Comparison of ENCODE assay signal across 18 cellular contexts in the genomic region with DNA sequence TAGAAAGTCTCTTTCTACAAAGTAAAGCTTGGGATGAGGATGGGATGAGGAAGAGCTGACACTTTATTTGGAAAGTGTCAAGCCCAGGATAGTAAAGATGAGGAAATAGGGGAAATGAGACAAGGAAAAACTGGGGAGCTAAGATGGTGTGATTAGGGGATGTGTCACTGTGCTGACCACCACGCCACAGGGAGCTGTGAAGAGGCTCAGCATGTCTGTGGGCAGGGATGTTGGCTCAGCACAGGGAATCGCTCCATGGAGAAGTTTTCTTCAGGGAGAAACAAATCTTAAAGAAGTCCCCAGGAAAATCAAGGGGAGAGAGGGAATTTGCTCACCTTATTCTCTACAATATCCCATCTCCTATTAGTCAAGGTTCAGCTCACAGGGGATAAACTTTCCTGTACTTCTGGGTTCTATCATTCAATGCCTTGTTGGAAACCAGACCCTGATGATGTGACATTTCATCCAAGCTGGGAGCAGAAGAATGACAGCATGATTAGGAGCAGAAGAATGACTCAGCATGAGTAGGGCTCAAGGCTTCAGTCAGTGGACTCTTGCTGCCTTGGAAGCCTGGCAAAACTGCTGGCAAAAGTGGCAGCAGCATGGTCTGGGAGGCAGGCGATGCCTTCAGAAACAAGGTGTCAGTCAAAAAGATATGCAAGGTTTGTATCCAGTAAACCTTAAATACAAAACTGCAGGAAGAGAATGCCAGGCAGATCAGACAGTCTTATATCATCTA. TPM values are rescaled to one million over a fixed set of nuclear protein-coding genes. Genes with fewer than 3 reads are reported as not detected.
DNase-seq lines count a peak whose midpoint lies in the region; ATAC-seq and TF ChIP-seq lines count a peak whose summit lies in the region.
"Had no signal": no experiment of that assay in that cellular context is flagged by ENCODE, and none has a peak within 500 bp of the region (broad histone marks: within the 10 kb centered on the region; RNA-seq: fewer than 3 reads in every experiment).

No MANE protein-coding gene starts in this region.

- peaks cover 21% of the 10 kb centered on the region for H3K27me3 Mint-ChIP-seq in stimulated activated memory B cell treated with anti-CD40 and anti-IgM and Interleukin-4, amounts not matched to agents 10 μg/mL and 1 μg/mL and 100 μg/mL, for 72 hours

- H3K36me3 ChIP-seq in NT2/D1 (ENCODE audit: insufficient read depth, insufficient read length, low read length): no peaks in the 10 kb centered on the region
- no peaks in the 10 kb centered on the region for H3K36me3 ChIP-seq in stomach
- H3K36me3 ChIP-seq: esophagus muscularis mucosa, prostate gland had no signal

- TF ChIP-seq POLR2A in erythroblast (IDR thresholded peaks at IDR 0.05; ENCODE audit: low read length): no peak
- no peak for TF ChIP-seq POLR2A in stomach (IDR thresholded peaks at IDR 0.05)

- intact Hi-C loops in stomach (cut with DNase I; ENCODE audit: low total_unique reads): no loop called here

- H3K36me3 Mint-ChIP-seq in stimulated activated memory B cell treated with anti-CD40 and anti-IgM and Interleukin-4, amounts not matched to agents 10 μg/mL and 1 μg/mL and 100 μg/mL, for 72 hours: peaks cover 4% of the 10 kb centered on the region

- H3K27ac ChIP-seq in stomach: no peak overlapping the region
- H3K27ac ChIP-seq: esophagus muscularis mucosa, prostate gland had no signal

- peaks cover 11% of the 10 kb centered on the region for H3K9me3 Mint-ChIP-seq in stimulated activated memory B cell treated with anti-CD40 and anti-IgM and Interleukin-4, amounts not matched to agents 10 μg/mL and 1 μg/mL and 100 μg/mL, for 72 hours

- H3K4me3 ChIP-seq in NT2/D1 (ENCODE audit: insufficient read length, low read depth): no peak overlapping the region
- H3K4me3 ChIP-seq in stomach: no peak overlapping the region
- H3K4me3 ChIP-seq: esophagus muscularis mucosa, prostate gland had no signal

- no peak for ATAC-seq in stimulated activated memory B cell treated with anti-CD40 and anti-IgM and Interleukin-4, amounts not matched to agents 10 μg/mL and 1 μg/mL and 100 μg/mL, for 72 hours

- peak overlapping the region; percentile 4 for H3K9ac ChIP-seq in NT2/D1 (ENCODE audit: insufficient read length, low read depth)

- no peaks in the 10 kb centered on the region for H3K4me1 Mint-ChIP-seq in stimulated activated memory B cell treated with anti-CD40 and anti-IgM and Interleukin-4, amounts not matched to agents 10 μg/mL and 1 μg/mL and 100 μg/mL, for 72 hours

- TF ChIP-seq CTCF in stomach (IDR thresholded peaks at IDR 0.05): no peak

- TF ChIP-seq EP300 in stomach (IDR thresholded peaks at IDR 0.05): no peak

- 83 to 95% (median 92%) methylated on average over 3 of the region's 3 CpGs for WGBS in stomach, 5 donors

- H3K9me3 ChIP-seq in NT2/D1 (ENCODE audit: insufficient read depth, low read length) (no peaks in the 10 kb centered on the region; the same call in 1 of the 2 replicates), stomach (no peaks in the 10 kb centered on the region)
- H3K9me3 ChIP-seq: esophagus muscularis mucosa, prostate gland had no signal

- H3K27ac Mint-ChIP-seq in stimulated activated memory B cell treated with anti-CD40 and anti-IgM and Interleukin-4, amounts not matched to agents 10 μg/mL and 1 μg/mL and 100 μg/mL, for 72 hours: no peak overlapping the region
- H3K27ac Mint-ChIP-seq: activated naive CD4-positive, alpha-beta T cell treated with anti-CD3 and anti-CD28 coated beads for 36 hours had no signal

- H3K27me3 ChIP-seq in NT2/D1 (ENCODE audit: insufficient read depth, insufficient read length) (no peaks in the 10 kb centered on the region), stomach (no peaks in the 10 kb centered on the region)
- H3K27me3 ChIP-seq: esophagus muscularis mucosa had no signal

- DNase-seq in EH (ENCODE audit: low read depth) (peak; percentile 77), NT2/D1 (ENCODE audit: low read depth, low spot score) (no peak), erythroblast (lab: John Stamatoyannopoulos, UW) (peak; percentile 38 to 53), left kidney (ENCODE audit: low read depth, low spot score) (peak; percentile 44), NCI-H187 (lab: John Stamatoyannopoulos, UW) (no peak), stomach (no peak)
- no peak for DNase-seq in central memory CD4-positive, alpha-beta T cell
- DNase-seq: activated naive CD4-positive, alpha-beta T cell treated with anti-CD3 and anti-CD28 coated beads for 36 hours; C1 segment of cervical spinal cord; NCI-H187 treated with DMSO at 0.1 percent for 48 hours; NCI-H69; SHP77; stimulated activated CD4-positive, alpha-beta T cell treated with anti-CD3 and anti-CD28 coated beads, Interleukin-2, amount 100 ng/mL, for 24 hours had no signal

- H3K4me1 ChIP-seq in NT2/D1 (ENCODE audit: insufficient read depth, insufficient read length) (no peaks in the 10 kb centered on the region), stomach (peaks cover 0 to 13% (median 5%) of the 10 kb centered on the region in 4 donors)

- no peak overlapping the region for H3K4me3 Mint-ChIP-seq in stimulated activated memory B cell treated with anti-CD40 and anti-IgM and Interleukin-4, amounts not matched to agents 10 μg/mL and 1 μg/mL and 100 μg/mL, for 72 hours
- H3K4me3 Mint-ChIP-seq: activated naive CD4-positive, alpha-beta T cell treated with anti-CD3 and anti-CD28 coated beads for 36 hours had no signal

RNA-seq across cellular contexts. Expression of gene HSPB3, which starts 4.9 kb away (rescaled TPM):
- 1 to 10 TPM in 1 of 5 donors, not detected in 4; 9.4 TPM for total RNA-seq in stomach
- 1 to 10 TPM in 1 of 3 donors, not detected in 2; 1.2 TPM for polyA plus RNA-seq in stomach
- total RNA-seq: activated CD8-positive, alpha-beta memory T cell treated with anti-CD3 and anti-CD28 coated beads for 36 hours; activated naive CD4-positive, alpha-beta T cell treated with anti-CD3 and anti-CD28 coated beads for 36 hours; Daoy had no signal

RNA-seq across cellular contexts. Expression of gene SNX18, which starts 57.2 kb away (rescaled TPM):
- total RNA-seq in stomach: 10 to 100 TPM; 23.9 to 77.9 (median 40.4) TPM
- 10 to 100 TPM in 2 of 3 donors, 1 to 10 TPM in 1; 4.4 to 14.2 (median 12.5) TPM for polyA plus RNA-seq in stomach

Comparison
In these comparisons a context has a peak if more than half of its experiments do, and no peak if none do; other contexts are left out.
1. DNase-seq: peak in EH (single experiment), erythroblast (2 of 2) and left kidney (single experiment); none in NT2/D1 (single experiment), NCI-H187 (0 of 2), central memory CD4-positive, alpha-beta T cell (single experiment) and stomach (single experiment).